ENCODE assay signal across 2 cellular contexts in the genomic region with DNA sequence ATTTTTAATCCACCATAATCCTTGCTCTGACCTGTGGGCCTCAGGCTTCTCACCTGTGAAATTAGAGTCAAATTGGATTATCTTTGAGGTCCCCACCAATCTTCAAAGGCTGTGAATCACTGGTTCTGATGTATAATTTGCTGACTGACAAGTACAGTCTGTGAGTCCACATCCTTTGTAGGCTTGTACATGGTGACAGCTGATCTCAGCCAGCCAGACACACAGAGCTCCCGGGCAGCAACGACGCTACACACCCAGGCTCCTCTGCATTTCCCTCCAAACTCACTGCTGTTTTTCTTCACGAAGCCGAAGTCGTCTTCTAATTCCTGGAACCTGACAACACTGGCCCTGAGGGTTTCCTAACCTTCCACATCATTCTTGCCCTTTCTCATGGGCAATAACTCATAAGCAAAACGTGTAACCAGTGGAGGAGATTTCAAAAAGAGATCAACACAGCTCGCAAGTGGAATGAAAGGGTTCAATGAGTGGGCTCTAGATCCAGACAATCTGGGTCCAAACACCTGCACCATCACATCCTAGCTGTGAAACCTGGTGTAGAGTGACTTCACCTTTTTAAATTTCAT.
TF ChIP-seq lines count a peak whose summit lies in the region.

No MANE protein-coding gene starts in this region.

TF ChIP-seq in K562, 482 proteins besides CTCF, POLR2A, EP300 and RAD21 (continues in another document):
- TF ChIP-seq NFE2 (IDR thresholded peaks at IDR 0.05; ENCODE audit: low read depth), result no peak
- TF ChIP-seq, protein P1, sequence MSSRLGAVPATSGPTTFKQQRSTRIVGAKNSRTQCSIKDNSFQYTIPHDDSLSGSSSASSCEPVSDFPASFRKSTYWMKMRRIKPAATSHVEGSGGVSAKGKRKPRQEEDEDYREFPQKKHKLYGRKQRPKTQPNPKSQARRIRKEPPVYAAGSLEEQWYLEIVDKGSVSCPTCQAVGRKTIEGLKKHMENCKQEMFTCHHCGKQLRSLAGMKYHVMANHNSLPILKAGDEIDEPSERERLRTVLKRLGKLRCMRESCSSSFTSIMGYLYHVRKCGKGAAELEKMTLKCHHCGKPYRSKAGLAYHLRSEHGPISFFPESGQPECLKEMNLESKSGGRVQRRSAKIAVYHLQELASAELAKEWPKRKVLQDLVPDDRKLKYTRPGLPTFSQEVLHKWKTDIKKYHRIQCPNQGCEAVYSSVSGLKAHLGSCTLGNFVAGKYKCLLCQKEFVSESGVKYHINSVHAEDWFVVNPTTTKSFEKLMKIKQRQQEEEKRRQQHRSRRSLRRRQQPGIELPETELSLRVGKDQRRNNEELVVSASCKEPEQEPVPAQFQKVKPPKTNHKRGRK (tag; IDR thresholded peaks at IDR 0.05), result no peak
- TF ChIP-seq, protein P2, sequence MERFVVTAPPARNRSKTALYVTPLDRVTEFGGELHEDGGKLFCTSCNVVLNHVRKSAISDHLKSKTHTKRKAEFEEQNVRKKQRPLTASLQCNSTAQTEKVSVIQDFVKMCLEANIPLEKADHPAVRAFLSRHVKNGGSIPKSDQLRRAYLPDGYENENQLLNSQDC (CRISPR knock-in tag; IDR thresholded peaks at IDR 0.05), result no peak
- TF ChIP-seq MGA (IDR thresholded peaks at IDR 0.05), result no peak
- TF ChIP-seq SIX5 (IDR thresholded peaks at IDR 0.05; ENCODE audit: borderline replicate concordance in 1 of 2, insufficient read depth in 1 of 2, low read depth in 1 of 2, low read length in 2 of 2), result no peak
- TF ChIP-seq TBP (optimal IDR thresholded peaks at IDR 0.05; ENCODE audit: low read depth, low read length), result no peak
- TF ChIP-seq NR3C1 (CRISPR knock-in tag; IDR thresholded peaks at IDR 0.05), result no peak
- no peak for TF ChIP-seq XRCC5 (IDR thresholded peaks at IDR 0.05; ENCODE audit: low read depth, low read length)

TF ChIP-seq in HepG2, 621 proteins besides CTCF, POLR2A, EP300 and RAD21:
- no peak for TF ChIP-seq KDM4B (CRISPR knock-in tag; IDR thresholded peaks at IDR 0.05)
- no peak for TF ChIP-seq ZNF773 (CRISPR knock-in tag; IDR thresholded peaks at IDR 0.05; ENCODE audit: borderline replicate concordance)
- TF ChIP-seq HDAC6 (IDR thresholded peaks at IDR 0.05; ENCODE audit: low read depth, low read length), result no peak
- no peak for TF ChIP-seq SP5 (CRISPR knock-in tag; IDR thresholded peaks at IDR 0.05; ENCODE audit: borderline replicate concordance, low read depth)
- no peak for TF ChIP-seq SMARCE1 (IDR thresholded peaks at IDR 0.05; ENCODE audit: borderline replicate concordance)
- TF ChIP-seq ZNF782 (CRISPR knock-in tag; IDR thresholded peaks at IDR 0.05; ENCODE audit: borderline replicate concordance), result no peak
- no peak for TF ChIP-seq TCF7 (IDR thresholded peaks at IDR 0.05; ENCODE audit: low read depth)
- TF ChIP-seq MIXL1 (CRISPR knock-in tag; IDR thresholded peaks at IDR 0.05), result no peak
- TF ChIP-seq, protein P3, sequence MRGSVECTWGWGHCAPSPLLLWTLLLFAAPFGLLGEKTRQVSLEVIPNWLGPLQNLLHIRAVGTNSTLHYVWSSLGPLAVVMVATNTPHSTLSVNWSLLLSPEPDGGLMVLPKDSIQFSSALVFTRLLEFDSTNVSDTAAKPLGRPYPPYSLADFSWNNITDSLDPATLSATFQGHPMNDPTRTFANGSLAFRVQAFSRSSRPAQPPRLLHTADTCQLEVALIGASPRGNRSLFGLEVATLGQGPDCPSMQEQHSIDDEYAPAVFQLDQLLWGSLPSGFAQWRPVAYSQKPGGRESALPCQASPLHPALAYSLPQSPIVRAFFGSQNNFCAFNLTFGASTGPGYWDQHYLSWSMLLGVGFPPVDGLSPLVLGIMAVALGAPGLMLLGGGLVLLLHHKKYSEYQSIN (CRISPR knock-in tag; IDR thresholded peaks at IDR 0.05; ENCODE audit: borderline replicate concordance), result no peak
- TF ChIP-seq PPARG (CRISPR knock-in tag; conservative IDR thresholded peaks at IDR 0.05), result no peak
- TF ChIP-seq JARID2 (CRISPR knock-in tag; IDR thresholded peaks at IDR 0.05; ENCODE audit: insufficient replicate concordance), result no peak
- TF ChIP-seq MEIS1 (CRISPR knock-in tag; IDR thresholded peaks at IDR 0.05; ENCODE audit: borderline replicate concordance), result no peak
- TF ChIP-seq TMF1 (CRISPR knock-in tag; IDR thresholded peaks at IDR 0.05; ENCODE audit: low read depth), result no peak
TF ChIP-seq in HepG2: peak in this region for 0.
